In genomic region chr5:113060410-113061025, GRCh38 we compare ENCODE assay signal across 18 cellular contexts.
"Had no signal": no experiment of that assay in that cellular context is flagged by ENCODE, and none has a peak within 500 bp of the region (broad histone marks: within the 10 kb centered on the region; RNA-seq: fewer than 3 reads in every experiment).

No MANE protein-coding gene starts in this region.

- H3K4me1 ChIP-seq: psoas muscle, upper lobe of right lung had no signal

- H3K4me3 ChIP-seq: lower lobe of right lung, psoas muscle, spleen, suprapubic skin, upper lobe of right lung had no signal

- ATAC-seq: lower lobe of right lung; psoas muscle; stimulated activated naive CD8-positive, alpha-beta T cell treated with anti-CD3 and anti-CD28 coated beads, Interleukin-15, Interleukin-2, amounts not matched to agents 100 U/mL and 50 U/mL, for 24 hours; upper lobe of right lung had no signal

- H3K9me3 ChIP-seq: lower lobe of right lung, psoas muscle, spleen, suprapubic skin, upper lobe of right lung had no signal

- H3K36me3 Mint-ChIP-seq: naive B cell had no signal

- H3K4me3 Mint-ChIP-seq: naive B cell; T-helper 2 cell treated with Interferon-gamma antibody and Interleukin-4, amounts not matched to agents 5 μg/mL and 100 μg/mL, for 36 hours had no signal

- DNase-seq: activated CD4-positive, alpha-beta T cell treated with anti-CD3 and anti-CD28 coated beads, Interleukin-2, amount 50 U/mL, for 4 hours; activated CD4-positive, CD25-positive, alpha-beta regulatory T cell treated with anti-CD3 and anti-CD28 coated beads, Interleukin-2, amount 50 U/mL, for 72 hours; activated CD8-positive, alpha-beta memory T cell treated with anti-CD3 and anti-CD28 coated beads, Interleukin-2, amount 50 U/mL, for 4 hours; central memory CD4-positive, alpha-beta T cell; cortex of kidney; effector CD8-positive, alpha-beta T cell; glutamatergic neuron; lower lobe of right lung; naive B cell; occipital lobe; psoas muscle; spleen; stimulated activated CD4-positive, alpha-beta T cell treated with anti-CD3 and anti-CD28 coated beads, Interleukin-1b, Interleukin-23, amount 100 ng/mL, for 48 hours; stimulated activated naive CD8-positive, alpha-beta T cell treated with anti-CD3 and anti-CD28 coated beads, Interleukin-15, Interleukin-2, amounts not matched to agents 100 U/mL and 50 U/mL, for 24 hours; SW 1271; upper lobe of right lung had no signal

- H3K27ac ChIP-seq: lower lobe of right lung, psoas muscle, spleen, suprapubic skin, upper lobe of right lung had no signal

- H3K27me3 ChIP-seq: spleen, suprapubic skin, upper lobe of right lung had no signal

- H3K9me3 Mint-ChIP-seq: naive B cell; T-helper 2 cell treated with Interferon-gamma antibody and Interleukin-4, amounts not matched to agents 5 μg/mL and 100 μg/mL, for 36 hours had no signal

- H3K27ac Mint-ChIP-seq: T-helper 2 cell treated with Interferon-gamma antibody and Interleukin-4, amounts not matched to agents 5 μg/mL and 100 μg/mL, for 36 hours had no signal
